Comparison of ENCODE assay signal across 1 cellular context in the genomic region with DNA sequence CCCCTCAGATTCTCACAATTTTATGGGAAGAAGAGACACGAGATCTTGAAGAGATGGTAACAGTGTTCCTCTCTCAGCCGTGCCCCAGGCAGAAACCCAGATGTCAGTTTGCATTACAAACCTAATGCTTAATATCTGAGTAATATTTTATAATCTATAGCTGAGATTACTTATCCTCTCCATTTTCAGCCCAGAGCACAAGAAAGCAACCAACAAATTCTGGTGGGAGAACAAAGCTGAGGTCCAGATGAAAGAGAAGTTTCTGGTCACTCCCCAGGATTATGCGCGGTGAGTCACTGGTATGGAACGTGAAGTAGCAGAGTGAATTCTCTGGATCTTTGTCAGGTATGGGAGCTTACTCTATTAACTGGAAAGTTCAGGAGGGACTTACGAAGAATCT.
TF ChIP-seq lines count a peak whose summit lies in the region.

No MANE protein-coding gene starts in this region.

TF ChIP-seq in H1, 55 proteins besides CTCF, POLR2A, EP300 and RAD21:
- TF ChIP-seq JUND (IDR thresholded peaks at IDR 0.05; ENCODE audit: low read length): peak; percentile 98
- 0 out of 2 replicates have a peak, but pooled peaks have one; percentile 33 for TF ChIP-seq TEAD4 (IDR thresholded peaks at IDR 0.05; ENCODE audit: low read depth, low read length)
- TF ChIP-seq, protein P1, sequence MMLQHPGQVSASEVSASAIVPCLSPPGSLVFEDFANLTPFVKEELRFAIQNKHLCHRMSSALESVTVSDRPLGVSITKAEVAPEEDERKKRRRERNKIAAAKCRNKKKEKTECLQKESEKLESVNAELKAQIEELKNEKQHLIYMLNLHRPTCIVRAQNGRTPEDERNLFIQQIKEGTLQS (IDR thresholded peaks at IDR 0.05; ENCODE audit: insufficient read depth, low read depth, low read length): peak; percentile 23; the same call in 1 of the 2 replicates
- TF ChIP-seq, protein P2, sequence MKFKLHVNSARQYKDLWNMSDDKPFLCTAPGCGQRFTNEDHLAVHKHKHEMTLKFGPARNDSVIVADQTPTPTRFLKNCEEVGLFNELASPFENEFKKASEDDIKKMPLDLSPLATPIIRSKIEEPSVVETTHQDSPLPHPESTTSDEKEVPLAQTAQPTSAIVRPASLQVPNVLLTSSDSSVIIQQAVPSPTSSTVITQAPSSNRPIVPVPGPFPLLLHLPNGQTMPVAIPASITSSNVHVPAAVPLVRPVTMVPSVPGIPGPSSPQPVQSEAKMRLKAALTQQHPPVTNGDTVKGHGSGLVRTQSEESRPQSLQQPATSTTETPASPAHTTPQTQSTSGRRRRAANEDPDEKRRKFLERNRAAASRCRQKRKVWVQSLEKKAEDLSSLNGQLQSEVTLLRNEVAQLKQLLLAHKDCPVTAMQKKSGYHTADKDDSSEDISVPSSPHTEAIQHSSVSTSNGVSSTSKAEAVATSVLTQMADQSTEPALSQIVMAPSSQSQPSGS (IDR thresholded peaks at IDR 0.05; ENCODE audit: low read length): 0 out of 2 replicates have a peak, but pooled peaks have one; percentile 28
- peak in 1 of 2 experiments; percentile 2; a peak in 1 of 4 replicates for TF ChIP-seq SIN3A (conservative IDR thresholded peaks at IDR 0.05 in 1 of 2, IDR thresholded peaks at IDR 0.05 in 1 of 2; ENCODE audit: low read depth in 1 of 2, low read length in 2 of 2)
- TF ChIP-seq JUN (IDR thresholded peaks at IDR 0.05; ENCODE audit: low read depth, low read length): peak; percentile 56; the same call in 1 of the 2 replicates
- no peak for TF ChIP-seq BRCA1 (IDR thresholded peaks at IDR 0.05; ENCODE audit: low read depth, low read length)
- no peak for TF ChIP-seq SRF (IDR thresholded peaks at IDR 0.05; ENCODE audit: low read depth, low read length)
